ENCODE assay signal across 8 cellular contexts in genomic region chr2:9174771-9175441, GRCh38. TPM values are rescaled to one million over a fixed set of nuclear protein-coding genes. Genes with fewer than 3 reads are reported as not detected.
DNase-seq lines count a peak whose midpoint lies in the region; ATAC-seq, FAIRE-seq and TF ChIP-seq lines count a peak whose summit lies in the region.

No MANE protein-coding gene starts in this region.

- no peak for TF ChIP-seq CTCF in chondrocyte (IDR thresholded peaks at IDR 0.05)

- peak overlapping the region; percentile 95 for H3K27ac Mint-ChIP-seq in chondrocyte (ENCODE audit: unreplicated experiment)
- no peak overlapping the region for H3K27ac Mint-ChIP-seq in stimulated activated memory B cell treated with anti-CD40 and anti-IgM and Interleukin-4, amounts not matched to agents 10 μg/mL and 1 μg/mL and 100 μg/mL, for 72 hours

- TF ChIP-seq POLR2A in H54 (IDR thresholded peaks at IDR 0.05; ENCODE audit: low read depth, low read length): no peak

- peaks cover 41% of the 10 kb centered on the region for H3K4me1 Mint-ChIP-seq in chondrocyte (ENCODE audit: low read depth)
- H3K4me1 Mint-ChIP-seq in stimulated activated memory B cell treated with anti-CD40 and anti-IgM and Interleukin-4, amounts not matched to agents 10 μg/mL and 1 μg/mL and 100 μg/mL, for 72 hours: peaks cover 6% of the 10 kb centered on the region

- no peaks in the 10 kb centered on the region for H3K9me3 Mint-ChIP-seq in chondrocyte (ENCODE audit: low read depth)
- H3K9me3 Mint-ChIP-seq in stimulated activated memory B cell treated with anti-CD40 and anti-IgM and Interleukin-4, amounts not matched to agents 10 μg/mL and 1 μg/mL and 100 μg/mL, for 72 hours: no peaks in the 10 kb centered on the region

- no peaks in the 10 kb centered on the region for H3K27me3 Mint-ChIP-seq in chondrocyte (ENCODE audit: low read depth)
- H3K27me3 Mint-ChIP-seq in stimulated activated memory B cell treated with anti-CD40 and anti-IgM and Interleukin-4, amounts not matched to agents 10 μg/mL and 1 μg/mL and 100 μg/mL, for 72 hours: peaks cover 44% of the 10 kb centered on the region

- H3K4me3 Mint-ChIP-seq in chondrocyte (ENCODE audit: unreplicated experiment): no peak overlapping the region
- H3K4me3 Mint-ChIP-seq in stimulated activated memory B cell treated with anti-CD40 and anti-IgM and Interleukin-4, amounts not matched to agents 10 μg/mL and 1 μg/mL and 100 μg/mL, for 72 hours: no peak overlapping the region

- peak; percentile 67 for DNase-seq in H54 (ENCODE audit: insufficient read length, low spot score)
- DNase-seq in NCI-H226: peak; percentile 59
- no peak for DNase-seq in chondrocyte (ENCODE audit: low spot score)
- DNase-seq in pulmonary artery endothelial cell (ENCODE audit: low read depth, low spot score): peak; percentile 20
- DNase-seq in cerebellum (ENCODE audit: low spot score): no peak
- DNase-seq in C1 segment of cervical spinal cord (lab: John Stamatoyannopoulos, UW): no peak

- ATAC-seq in stimulated activated memory B cell treated with anti-CD40 and anti-IgM and Interleukin-4, amounts not matched to agents 10 μg/mL and 1 μg/mL and 100 μg/mL, for 72 hours: no peak
- ATAC-seq in GM18909 (IDR thresholded peaks at IDR 0.05; ENCODE audit: poor library complexity, unreplicated experiment): no peak

- no peaks in the 10 kb centered on the region for H3K36me3 Mint-ChIP-seq in chondrocyte (ENCODE audit: low read depth)
- no peaks in the 10 kb centered on the region for H3K36me3 Mint-ChIP-seq in stimulated activated memory B cell treated with anti-CD40 and anti-IgM and Interleukin-4, amounts not matched to agents 10 μg/mL and 1 μg/mL and 100 μg/mL, for 72 hours

- peak; percentile 73 for FAIRE-seq in H54 (lab: Jason Lieb, UNC)

RNA-seq across cellular contexts. Expression of gene ASAP2, which starts 31.7 kb away (rescaled TPM):
- total RNA-seq in chondrocyte (60.7 to 73.2 TPM (median 61.5 TPM) in 3 replicates), pulmonary artery endothelial cell (44.0 and 49.9 TPM in 2 replicates), cerebellum (61.2 TPM)

Comparison
In these comparisons a context has a peak if more than half of its experiments do, and no peak if none do; other contexts are left out.
1. DNase-seq: peak in H54 (single experiment), NCI-H226 (single experiment) and pulmonary artery endothelial cell (single experiment); none in chondrocyte (single experiment), cerebellum (single experiment) and C1 segment of cervical spinal cord (0 of 14).